ENCODE assay signal across 25 cellular contexts in the genomic region with DNA sequence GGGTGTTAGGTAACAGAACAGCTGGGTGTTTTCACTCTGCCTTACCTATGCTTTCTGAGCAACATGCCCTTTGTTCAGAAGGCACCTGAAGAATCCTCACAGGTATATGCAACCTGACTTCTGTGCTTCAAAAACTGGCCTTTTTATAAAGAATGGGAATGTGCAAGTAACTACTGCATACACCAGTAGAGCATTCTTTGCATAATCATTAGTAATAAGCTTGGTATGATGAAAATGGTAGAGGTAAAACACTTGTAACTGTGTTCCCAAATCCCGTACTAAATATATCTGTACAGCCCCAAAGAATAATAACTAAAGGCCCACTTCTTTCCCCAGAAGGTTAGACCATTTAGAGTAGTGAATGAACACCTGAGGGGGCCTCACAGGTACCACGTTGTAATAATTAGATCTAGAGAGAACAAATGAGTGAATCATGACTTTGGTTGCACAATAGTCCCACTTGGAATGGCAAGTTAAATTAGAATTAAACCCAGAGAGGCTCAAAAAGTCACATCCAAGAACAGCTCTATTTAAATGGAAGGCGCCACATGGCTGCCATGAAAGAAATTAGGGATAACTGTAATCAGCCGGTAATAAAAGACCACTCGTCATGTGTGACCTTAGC.
DNase-seq lines count a peak whose midpoint lies in the region; ATAC-seq and TF ChIP-seq lines count a peak whose summit lies in the region.
"Had no signal": no experiment of that assay in that cellular context is flagged by ENCODE, and none has a peak within 500 bp of the region (broad histone marks: within the 10 kb centered on the region; RNA-seq: fewer than 3 reads in every experiment).

No MANE protein-coding gene starts in this region.

- no peak overlapping the region; the same call in 1 of the 2 replicates for H3K4me2 ChIP-seq in IMR-90 (ENCODE audit: low read depth, low read length)
- H3K4me2 ChIP-seq: BLaER1 had no signal

- H3K4ac ChIP-seq in IMR-90 (ENCODE audit: low read depth, low read length), result no peak overlapping the region

- H3K36me3 Mint-ChIP-seq in CD8-positive, alpha-beta T cell, result peaks cover 34% of the 10 kb centered on the region

- no peak overlapping the region for H2BK5ac ChIP-seq in IMR-90 (ENCODE audit: low read depth, low read length, poor library complexity, severe bottlenecking)

- peaks cover 6% of the 10 kb centered on the region; the same call in 1 of the 2 replicates for H3K9me1 ChIP-seq in IMR-90 (ENCODE audit: insufficient read depth, low read length)

- peaks cover 6 to 13% of the 10 kb centered on the region in 2 experiments; a peak in 2 of 4 replicates for H3K79me1 ChIP-seq in IMR-90 (ENCODE audit: low read depth in 1 of 2, low read length in 2 of 2)

- no peak overlapping the region for H3K4me3 ChIP-seq in CD8-positive, alpha-beta T cell (ENCODE audit: low read depth, low read length)
- H3K4me3 ChIP-seq in IMR-90 (ENCODE audit: insufficient read depth, low read depth, low read length), result no peak overlapping the region
- H3K4me3 ChIP-seq in choroid plexus epithelial cell (ENCODE audit: low read depth, low read length), result no peak overlapping the region
- H3K4me3 ChIP-seq: BLaER1, dorsolateral prefrontal cortex, heart right ventricle, psoas muscle, testis had no signal

- POLR2A ChIA-PET in CD8-positive, alpha-beta T cell (lab: Charles Lee), result interaction anchor here (2.2 kb wide), 1 partner anchor 18 kb away, joined by 5 read pairs; no protein-coding TSS in a partner anchor
- POLR2A ChIA-PET in IMR-90 (lab: Charles Lee; ENCODE audit: unreplicated experiment), result no interaction called here

- H2AK5ac ChIP-seq in IMR-90 (ENCODE audit: low read depth, low read length), result no peak overlapping the region

- H3K23ac ChIP-seq in IMR-90 (ENCODE audit: low read depth, low read length), result no peak overlapping the region

- no peak for TF ChIP-seq RAD21 in IMR-90 (IDR thresholded peaks at IDR 0.05; ENCODE audit: low read length)

- no peak for DNase-seq in CD8-positive, alpha-beta T cell
- DNase-seq in IMR-90 (peak; percentile 11), choroid plexus epithelial cell (ENCODE audit: low read depth) (peak; percentile 14), iris pigment epithelial cell (ENCODE audit: low read depth) (peak; percentile 37), Right ventricle myocardium inferior (ENCODE audit: missing footprints) (no peak), NCI-H2227 (lab: John Stamatoyannopoulos, UW; ENCODE audit: unreplicated experiment) (no peak)
- DNase-seq in stimulated activated naive CD8-positive, alpha-beta T cell treated with anti-CD3 and anti-CD28 coated beads, Interleukin-15, amount 100 ng/mL, for 72 hours, result no peak
- DNase-seq: activated CD4-positive, alpha-beta T cell treated with anti-CD3 and anti-CD28 coated beads, Interleukin-2, amount 50 U/mL, for 48 hours; activated naive CD4-positive, alpha-beta T cell treated with anti-CD3 and anti-CD28 coated beads for 36 hours; caudate nucleus; dorsolateral prefrontal cortex; EL; heart right ventricle; mesendoderm; NCI-H1092 treated with DMSO at 0.1 percent for 48 hours; NCI-H2029; NCI-H345; psoas muscle; RPMI8226; stimulated activated naive CD4-positive, alpha-beta T cell treated with Interleukin-2 at 50 U/mL for 16 hours; testis had no signal

- peak overlapping the region; percentile 52 for H3K27ac Mint-ChIP-seq in CD8-positive, alpha-beta T cell
- peak overlapping the region in 1 of 2 donors; percentile 38 for H3K27ac Mint-ChIP-seq in stimulated activated naive CD8-positive, alpha-beta T cell treated with anti-CD3 and anti-CD28 coated beads, Interleukin-15, amount 100 ng/mL, for 72 hours
- H3K27ac Mint-ChIP-seq: activated naive CD4-positive, alpha-beta T cell treated with anti-CD3 and anti-CD28 coated beads for 36 hours; activated T-helper 1 cell treated with anti-CD3 and anti-CD28 coated beads, Interleukin-12 subunit alpha, Interleukin-12 subunit beta, Interleukin-2, Interleukin-4 antibody, amounts not matched to agents 30 ng/mL and 10 ng/mL and 1 ng/mL, durations not matched to agents 14 hours and 24 hours and 36 hours had no signal

- no peak for TF ChIP-seq POLR2A in IMR-90 (IDR thresholded peaks at IDR 0.05; ENCODE audit: low read depth, low read length)

- H2BK20ac ChIP-seq in IMR-90 (ENCODE audit: low read depth, low read length), result no peak overlapping the region

- no peaks in the 10 kb centered on the region for H3K27me3 Mint-ChIP-seq in CD8-positive, alpha-beta T cell (ENCODE audit: low read depth)
- H3K27me3 Mint-ChIP-seq in stimulated activated naive CD8-positive, alpha-beta T cell treated with anti-CD3 and anti-CD28 coated beads, Interleukin-15, amount 100 ng/mL, for 72 hours, result no peaks in the 10 kb centered on the region

- WGBS in IMR-90 (ENCODE audit: extremely low coverage in 2 of 2, insufficient read length in 1 of 2), 2 experiments, result no CpG with 5 or more reads among the region's 5 CpGs

- no peaks in the 10 kb centered on the region; the same call in 1 of the 2 replicates for H4K20me1 ChIP-seq in IMR-90 (ENCODE audit: insufficient read depth, low read length)
- H4K20me1 ChIP-seq: BLaER1 had no signal

- H3K4me1 Mint-ChIP-seq in CD8-positive, alpha-beta T cell (ENCODE audit: low read depth), result peaks cover 48% of the 10 kb centered on the region
- H3K4me1 Mint-ChIP-seq in stimulated activated naive CD8-positive, alpha-beta T cell treated with anti-CD3 and anti-CD28 coated beads, Interleukin-15, amount 100 ng/mL, for 72 hours, result peaks cover 45% of the 10 kb centered on the region

- no peak overlapping the region for H4K5ac ChIP-seq in IMR-90 (ENCODE audit: low read depth, low read length)

- H4K91ac ChIP-seq in IMR-90 (ENCODE audit: insufficient read depth, low read depth, low read length), result no peak overlapping the region

- H3K56ac ChIP-seq in IMR-90 (ENCODE audit: extremely low read depth, insufficient read depth, low read length), result no peak overlapping the region

- intact Hi-C loops in CD8-positive, alpha-beta T cell (cut with DNase I, micrococcal nuclease), result loop anchor here in 1 of 2 experiments (5.0 kb wide), 1 partner anchor 1497 kb away; no protein-coding TSS in a partner anchor
- intact Hi-C loops in IMR-90 (cut with micrococcal nuclease) (loop anchor here (5.0 kb wide), 1 partner anchor 1537 kb away; no protein-coding TSS in a partner anchor), Right ventricle myocardium inferior (cut with DNase I) (no loop called here)

- H3K9me3 ChIP-seq in CD8-positive, alpha-beta T cell (ENCODE audit: low read length), result no peaks in the 10 kb centered on the region
- no peaks in the 10 kb centered on the region for H3K9me3 ChIP-seq in IMR-90 (ENCODE audit: control insufficient read depth, insufficient read depth, low read length)
- H3K9me3 ChIP-seq: BLaER1, heart right ventricle, psoas muscle, testis had no signal

- no peaks in the 10 kb centered on the region for H3K27me3 ChIP-seq in CD8-positive, alpha-beta T cell (ENCODE audit: insufficient read depth, low read length)
- no peaks in the 10 kb centered on the region for H3K27me3 ChIP-seq in IMR-90 (ENCODE audit: control insufficient read depth, insufficient read depth, low read length)
- H3K27me3 ChIP-seq: BLaER1, dorsolateral prefrontal cortex, heart right ventricle, testis had no signal

- H3K27ac ChIP-seq in CD8-positive, alpha-beta T cell (ENCODE audit: low read depth, low read length), result no peak overlapping the region
- H3K27ac ChIP-seq in IMR-90 (ENCODE audit: insufficient read depth, low read length), result no peak overlapping the region
- H3K27ac ChIP-seq: BLaER1, dorsolateral prefrontal cortex, heart right ventricle, psoas muscle, testis had no signal

- no peak overlapping the region for H3K4me3 Mint-ChIP-seq in CD8-positive, alpha-beta T cell
- no peak overlapping the region for H3K4me3 Mint-ChIP-seq in stimulated activated naive CD8-positive, alpha-beta T cell treated with anti-CD3 and anti-CD28 coated beads, Interleukin-15, amount 100 ng/mL, for 72 hours
- H3K4me3 Mint-ChIP-seq: activated naive CD4-positive, alpha-beta T cell treated with anti-CD3 and anti-CD28 coated beads for 36 hours; activated T-helper 1 cell treated with anti-CD3 and anti-CD28 coated beads, Interleukin-12 subunit alpha, Interleukin-12 subunit beta, Interleukin-2, Interleukin-4 antibody, amounts not matched to agents 30 ng/mL and 10 ng/mL and 1 ng/mL, durations not matched to agents 14 hours and 24 hours and 36 hours had no signal

- CTCF ChIA-PET in CD8-positive, alpha-beta T cell (lab: Charles Lee), result interaction anchor here (1.2 kb wide), 1 partner anchor 567 kb away, joined by 3 read pairs; no protein-coding TSS in a partner anchor
- CTCF ChIA-PET in IMR-90 (lab: Yijun Ruan, JAX), result interaction anchor here (0.7 kb wide), 1 partner anchor 414 kb away, joined by 5 read pairs; no protein-coding TSS in a partner anchor

- in situ Hi-C loops in IMR-90 (cut with MboI; ENCODE audit: low sequenced_read_pairs), result loop anchor here (25.0 kb wide), 1 partner anchor 908 kb away; no protein-coding TSS in a partner anchor

- H4K8ac ChIP-seq in IMR-90 (ENCODE audit: low read depth in 2 of 2, low read length in 2 of 2), result no peak overlapping the region

- ATAC-seq in CD8-positive, alpha-beta T cell, result no peak
- ATAC-seq in IMR-90 (ENCODE audit: low read depth) (peak; percentile 44; the same call in 1 of the 2 replicates), Right ventricle myocardium inferior (no peak), HG03280 (IDR thresholded peaks at IDR 0.05; ENCODE audit: unreplicated experiment) (no peak)
- no peak for ATAC-seq in stimulated activated naive CD8-positive, alpha-beta T cell treated with anti-CD3 and anti-CD28 coated beads, Interleukin-15, amount 100 ng/mL, for 72 hours
- ATAC-seq: activated CD4-positive, CD25-positive, alpha-beta regulatory T cell treated with anti-CD3 and anti-CD28 coated beads, Interleukin-2, amount 50 U/mL, for 24 hours; heart right ventricle; psoas muscle had no signal

- no peak overlapping the region for H2AK9ac ChIP-seq in IMR-90 (replicated peaks; ENCODE audit: low read depth, low read length, poor library complexity)

- H3K14ac ChIP-seq in IMR-90 (replicated peaks; ENCODE audit: low read depth, low read length), result no peak overlapping the region

- H3K9me3 Mint-ChIP-seq in CD8-positive, alpha-beta T cell, result no peaks in the 10 kb centered on the region
- no peaks in the 10 kb centered on the region for H3K9me3 Mint-ChIP-seq in stimulated activated naive CD8-positive, alpha-beta T cell treated with anti-CD3 and anti-CD28 coated beads, Interleukin-15, amount 100 ng/mL, for 72 hours
- H3K9me3 Mint-ChIP-seq: activated naive CD4-positive, alpha-beta T cell treated with anti-CD3 and anti-CD28 coated beads for 36 hours; activated T-helper 1 cell treated with anti-CD3 and anti-CD28 coated beads, Interleukin-12 subunit alpha, Interleukin-12 subunit beta, Interleukin-2, Interleukin-4 antibody, amounts not matched to agents 30 ng/mL and 10 ng/mL and 1 ng/mL, durations not matched to agents 14 hours and 24 hours and 36 hours had no signal

- no peak for TF ChIP-seq CTCF in CD8-positive, alpha-beta T cell (IDR thresholded peaks at IDR 0.05)
- TF ChIP-seq CTCF in IMR-90 (conservative IDR thresholded peaks at IDR 0.05; ENCODE audit: low read depth, low read length) (no peak), choroid plexus epithelial cell (conservative IDR thresholded peaks at IDR 0.05; ENCODE audit: low read depth, low read length) (no peak)

- no peak overlapping the region for H2BK120ac ChIP-seq in IMR-90 (ENCODE audit: low read depth, low read length)

- peaks cover 22% of the 10 kb centered on the region for H3K4me1 ChIP-seq in CD8-positive, alpha-beta T cell (ENCODE audit: insufficient read depth, low read length)
- no peaks in the 10 kb centered on the region; the same call in 1 of the 2 replicates for H3K4me1 ChIP-seq in IMR-90 (ENCODE audit: control insufficient read depth, insufficient read depth, low read length)
- H3K4me1 ChIP-seq: psoas muscle, testis had no signal

- H2AFZ ChIP-seq in IMR-90 (replicated peaks; ENCODE audit: low read length, poor library complexity), result no peak overlapping the region

- H3K36me3 ChIP-seq in CD8-positive, alpha-beta T cell (ENCODE audit: insufficient read depth, low read length), result no peaks in the 10 kb centered on the region
- peaks cover 2% of the 10 kb centered on the region for H3K36me3 ChIP-seq in IMR-90 (ENCODE audit: control insufficient read depth, insufficient read depth, low read length)

- no peak overlapping the region for H3K18ac ChIP-seq in IMR-90 (ENCODE audit: low read depth, low read length)

- H3K9ac ChIP-seq in IMR-90 (ENCODE audit: low read depth, low read length), result no peak overlapping the region
- H3K9ac ChIP-seq: BLaER1 had no signal

- no TSS peak for BruUV-seq in IMR-90 (replicated peaks; lab: Mats Ljungman, UMichigan)

- dilution Hi-C loops in IMR-90 (cut with HindIII; ENCODE audit: low sequenced_read_pairs, unreplicated experiment), result no loop called here

- no peak overlapping the region for H2BK15ac ChIP-seq in IMR-90 (ENCODE audit: low read depth, low read length)

Comparison
In these comparisons a context has a peak if more than half of its experiments do, and no peak if none do; other contexts are left out.
1. DNase-seq: peak in IMR-90 (single experiment), choroid plexus epithelial cell (single experiment) and iris pigment epithelial cell (single experiment); none in CD8-positive, alpha-beta T cell (0 of 7), stimulated activated naive CD8-positive, alpha-beta T cell treated with anti-CD3 and anti-CD28 coated beads, Interleukin-15, amount 100 ng/mL, for 72 hours (0 of 2), Right ventricle myocardium inferior (single experiment) and NCI-H2227 (single experiment).